Comparison of ENCODE assay signal across 11 cellular contexts in genomic region chr11:9717040-9717357, GRCh38. TPM values are rescaled to one million over a fixed set of nuclear protein-coding genes. Genes with fewer than 3 reads are reported as not detected.
DNase-seq lines count a peak whose midpoint lies in the region; TF ChIP-seq lines count a peak whose summit lies in the region.
"Had no signal": no experiment of that assay in that cellular context is flagged by ENCODE, and none has a peak within 500 bp of the region (broad histone marks: within the 10 kb centered on the region; RNA-seq: fewer than 3 reads in every experiment).

No MANE protein-coding gene starts in this region.

- no peaks in the 10 kb centered on the region for H3K27me3 ChIP-seq in BLaER1
- H3K27me3 ChIP-seq in parathyroid adenoma (ENCODE audit: control insufficient read depth, insufficient read depth, low read length), result no peaks in the 10 kb centered on the region

- H3K27ac Mint-ChIP-seq in brain, result peak overlapping the region in 3 of 5 experiments; percentile 15 to 55 (median 29)

- H3K27me3 Mint-ChIP-seq in brain, result no peaks in the 10 kb centered on the region

- TF ChIP-seq CTCF in HEK293 (tag by site-specific recombination; IDR thresholded peaks at IDR 0.05), result no peak
- no peak for TF ChIP-seq CTCF in brain (conservative IDR thresholded peaks at IDR 0.05)
- TF ChIP-seq CTCF in parathyroid adenoma (IDR thresholded peaks at IDR 0.05), result no peak

- no peak overlapping the region for H3K4me3 ChIP-seq in BLaER1
- no peak overlapping the region for H3K4me3 ChIP-seq in HEK293 (ENCODE audit: low read depth, low read length)
- no peak overlapping the region for H3K4me3 ChIP-seq in parathyroid adenoma (ENCODE audit: low read depth, low read length)

- H3K36me3 ChIP-seq in BLaER1, result peaks cover 26% of the 10 kb centered on the region
- peaks cover 0 to 18% of the 10 kb centered on the region in 2 experiments; a peak in 1 of 3 replicates for H3K36me3 ChIP-seq in HEK293 (ENCODE audit: control insufficient read depth in 2 of 2, insufficient read depth in 1 of 2, low read length in 2 of 2)
- H3K36me3 ChIP-seq in parathyroid adenoma (ENCODE audit: control insufficient read depth, insufficient read depth, low read length), result no peaks in the 10 kb centered on the region

- CTCF ChIA-PET in HEK293 (lab: Yijun Ruan, JAX), result interaction anchor here (0.6 to 1.6 kb wide), 5 partner anchors 41 to 141 kb away, joined by 3 to 5 read pairs (median 3); no protein-coding TSS in a partner anchor

- peaks cover 17% of the 10 kb centered on the region for H3K4me1 Mint-ChIP-seq in brain

- no peaks in the 10 kb centered on the region for H4K20me1 ChIP-seq in BLaER1

- H3K4me3 Mint-ChIP-seq in brain, result no peak overlapping the region

- POLR2A ChIA-PET in HEK293 (lab: Yijun Ruan, JAX), result no interaction called here

- H3K4me1 ChIP-seq in BLaER1 (peaks cover 47% of the 10 kb centered on the region), HEK293 (ENCODE audit: control insufficient read depth, insufficient read depth, low read length) (no peaks in the 10 kb centered on the region), parathyroid adenoma (peaks cover under 1% of the 10 kb centered on the region)

- H3K27ac ChIP-seq in BLaER1 (peak overlapping the region; percentile 8; the same call in 1 of the 2 replicates), HEK293 (ENCODE audit: extremely low read depth, low read depth, low read length) (no peak overlapping the region), parathyroid adenoma (peak overlapping the region; percentile 45)

- H3K36me3 Mint-ChIP-seq in brain, result peaks cover 16% of the 10 kb centered on the region

- peaks cover 20% of the 10 kb centered on the region for H3K9me3 ChIP-seq in BLaER1
- H3K9me3 ChIP-seq in HEK293 (ENCODE audit: control insufficient read depth, insufficient read depth, low read depth, low read length), result no peaks in the 10 kb centered on the region
- H3K9me3 ChIP-seq in parathyroid adenoma (ENCODE audit: control insufficient read depth, low read length), result no peaks in the 10 kb centered on the region

- peaks cover 4% of the 10 kb centered on the region for H3K79me2 ChIP-seq in parathyroid adenoma

- DNase-seq in epidermal melanocyte (ENCODE audit: insufficient read length, low spot score), result no peak
- DNase-seq in ureter (ENCODE audit: low spot score), result no peak
- no peak for DNase-seq in NK-92 (lab: John Stamatoyannopoulos, UW; ENCODE audit: unreplicated experiment)
- no peak for DNase-seq in stimulated activated CD4-positive, alpha-beta T cell treated with anti-CD3 and anti-CD28 coated beads, Interleukin-4, amount 100 ng/mL, for 4 hours
- DNase-seq: DMS 273 treated with DMSO at 0.1 percent for 48 hours, NCI-H1105 treated with DMSO at 0.1 percent for 48 hours, NCI-H748 treated with DMSO at 0.1 percent for 48 hours had no signal

- no peak overlapping the region for H3K9ac ChIP-seq in BLaER1
- no peak overlapping the region for H3K9ac ChIP-seq in parathyroid adenoma

- H3K4me2 ChIP-seq in BLaER1 (peak overlapping the region; percentile 50), parathyroid adenoma (ENCODE audit: low read length) (no peak overlapping the region)

- peaks cover 0 to 3% (median 0%) of the 10 kb centered on the region in 5 experiments for H3K9me3 Mint-ChIP-seq in brain

- no peak overlapping the region for H2AFZ ChIP-seq in parathyroid adenoma

TF ChIP-seq in HEK293, 187 proteins besides CTCF, POLR2A, EP300 and RAD21:
- no peak for TF ChIP-seq GFI1B (tag by site-specific recombination; IDR thresholded peaks at IDR 0.05)
- TF ChIP-seq ATF2 (tag by site-specific recombination; IDR thresholded peaks at IDR 0.05; ENCODE audit: low read depth), result peak; percentile 32; the same call in 1 of the 2 replicates
- no peak for TF ChIP-seq ZNF530 (tag by site-specific recombination; IDR thresholded peaks at IDR 0.05; ENCODE audit: low read depth)
- TF ChIP-seq PRDM1 (tag by site-specific recombination; IDR thresholded peaks at IDR 0.05), result no peak

RNA-seq across cellular contexts. Expression of gene SWAP70, which starts 53.1 kb away (rescaled TPM):
- polyA plus RNA-seq in brain (ENCODE audit: insufficient read depth, low read depth, low replicate concordance), result 7.6 TPM
- total RNA-seq in ureter, result 49.0 TPM
